In the genomic region with DNA sequence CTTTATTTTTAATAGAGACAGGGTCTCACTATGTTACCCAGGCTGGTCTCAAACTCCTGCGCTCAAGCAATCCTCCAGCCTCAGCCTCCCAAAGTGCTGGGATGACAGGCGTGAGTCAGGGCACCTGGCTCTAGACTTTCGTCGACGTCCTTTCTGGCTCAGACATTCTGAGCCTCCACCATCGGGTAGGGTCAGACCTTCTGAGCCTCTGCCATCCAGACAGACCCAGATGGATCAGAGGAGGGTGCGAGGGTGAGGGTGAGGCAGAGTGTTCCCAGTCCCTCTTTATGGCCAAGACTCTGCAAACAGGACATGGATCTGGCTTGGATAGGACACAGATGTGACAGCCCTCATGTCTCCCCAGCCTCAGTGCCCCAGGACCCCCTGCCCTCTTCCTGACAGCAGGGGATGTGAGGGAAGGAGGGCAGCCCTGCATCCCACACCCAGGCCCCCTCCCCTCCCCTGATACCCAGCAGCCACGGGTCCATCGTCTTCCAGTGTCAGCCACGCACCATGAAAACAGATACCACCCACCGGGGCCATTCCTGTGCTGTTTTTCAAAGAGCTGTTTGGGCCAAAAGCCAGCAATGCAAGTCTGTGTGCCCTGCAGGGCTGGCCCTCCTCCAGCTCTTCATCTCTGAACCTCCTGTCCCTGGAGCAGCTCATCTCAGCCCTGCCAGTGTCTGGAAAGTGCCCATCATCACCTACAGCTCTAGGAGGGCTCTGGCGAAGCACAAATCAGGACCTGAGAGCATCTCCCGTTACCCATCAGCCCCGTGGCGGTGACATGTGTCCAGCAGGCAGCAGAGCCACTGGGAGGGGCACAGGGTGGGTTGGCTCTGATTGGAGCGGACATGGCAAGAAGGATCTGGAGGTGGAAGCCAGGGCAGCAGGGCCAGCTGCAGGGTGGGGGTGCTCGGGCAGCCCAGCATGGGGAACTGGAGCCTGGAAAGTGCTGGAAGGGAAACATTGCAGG, we compare ENCODE assay signal across 11 cellular contexts.
DNase-seq lines count a peak whose midpoint lies in the region; ATAC-seq, FAIRE-seq and TF ChIP-seq lines count a peak whose summit lies in the region.
"Had no signal": no experiment of that assay in that cellular context is flagged by ENCODE, and none has a peak within 500 bp of the region (broad histone marks: within the 10 kb centered on the region; RNA-seq: fewer than 3 reads in every experiment).

No MANE protein-coding gene starts in this region.

- TF ChIP-seq CTCF in RWPE2 (IDR thresholded peaks at IDR 0.05; ENCODE audit: poor library complexity, severe bottlenecking) (no peak), kidney (IDR thresholded peaks at IDR 0.05; ENCODE audit: borderline replicate concordance, extremely low read depth, insufficient read depth) (no peak), ascending aorta (IDR thresholded peaks at IDR 0.05) (no peak)

- H3K4me3 ChIP-seq in RWPE2 (ENCODE audit: severe bottlenecking) (no peak overlapping the region), kidney (ENCODE audit: low read length in 2 of 2) (no peak overlapping the region), ascending aorta (no peak overlapping the region)
- H3K4me3 ChIP-seq: colonic mucosa had no signal

- FAIRE-seq in kidney (lab: Jason Lieb, UNC), result no peak
- FAIRE-seq: D721Med had no signal

- no peak overlapping the region for H3K27ac ChIP-seq in RWPE2 (ENCODE audit: poor library complexity, severe bottlenecking)
- no peak overlapping the region for H3K27ac ChIP-seq in kidney (ENCODE audit: low read depth in 2 of 2, low read length in 2 of 2)
- H3K27ac ChIP-seq in ascending aorta, result no peak overlapping the region
- H3K27ac ChIP-seq: colonic mucosa, parathyroid adenoma had no signal

- H3K9ac ChIP-seq in kidney (ENCODE audit: low read length in 2 of 2), result no peak overlapping the region
- H3K9ac ChIP-seq: parathyroid adenoma had no signal

- intact Hi-C loops in Right ventricle myocardium superior (cut with DNase I), result loop anchor here (2.0 to 5.0 kb wide), 3 partner anchors 833 to 957 kb away; no protein-coding TSS in a partner anchor
- intact Hi-C loops in cardiac septum (cut with DNase I), result loop anchor here (1.0 to 2.0 kb wide), 4 partner anchors 833 to 957 kb away; no protein-coding TSS in a partner anchor
- intact Hi-C loops in kidney (cut with DNase I), result loop anchor here (5.0 to 10.0 kb wide), 2 partner anchors 835 to 952 kb away; partner anchors contain the start of gene SULF2
- intact Hi-C loops in ascending aorta (cut with DNase I), result loop anchor here (1.0 to 5.0 kb wide), 4 partner anchors 322 to 956 kb away; no protein-coding TSS in a partner anchor

- no peaks in the 10 kb centered on the region for H3K36me3 ChIP-seq in RWPE2 (ENCODE audit: low read depth)
- no peaks in the 10 kb centered on the region for H3K36me3 ChIP-seq in kidney (ENCODE audit: control insufficient read depth in 1 of 2, insufficient read depth in 2 of 2, low read length in 2 of 2)
- peaks cover 2 to 12% of the 10 kb centered on the region in 2 donors for H3K36me3 ChIP-seq in ascending aorta
- H3K36me3 ChIP-seq: colonic mucosa had no signal

- DNase-seq in Right ventricle myocardium superior (peak; percentile 72), cardiac septum (ENCODE audit: low spot score) (no peak), RWPE2 (ENCODE audit: low spot score) (peak; percentile 82), kidney (peak; percentile 71), foreskin melanocyte (no peak), ascending aorta (ENCODE audit: low spot score in 2 of 2) (no peak), amniotic stem cell (lab: John Stamatoyannopoulos, UW) (no peak)

- no peaks in the 10 kb centered on the region for H3K27me3 ChIP-seq in RWPE2 (ENCODE audit: insufficient read depth, poor library complexity, severe bottlenecking)
- H3K27me3 ChIP-seq in ascending aorta, result no peaks in the 10 kb centered on the region
- H3K27me3 ChIP-seq: colonic mucosa had no signal

- H3K9me3 ChIP-seq in RWPE2 (ENCODE audit: severe bottlenecking), result no peaks in the 10 kb centered on the region
- no peaks in the 10 kb centered on the region for H3K9me3 ChIP-seq in kidney (ENCODE audit: control insufficient read depth in 1 of 2, low read length in 2 of 2)
- no peaks in the 10 kb centered on the region for H3K9me3 ChIP-seq in ascending aorta
- H3K9me3 ChIP-seq: colonic mucosa had no signal

- peak; percentile 56 for ATAC-seq in Right ventricle myocardium superior (ENCODE audit: poor library complexity)
- ATAC-seq in RWPE2 (ENCODE audit: low read depth), result no peak
- no peak for ATAC-seq in HG02763 (IDR thresholded peaks at IDR 0.05; ENCODE audit: unreplicated experiment)

- H3K4me1 ChIP-seq in RWPE2 (ENCODE audit: insufficient read depth, poor library complexity, severe bottlenecking) (peaks cover 21% of the 10 kb centered on the region), kidney (ENCODE audit: control insufficient read depth in 1 of 2, insufficient read depth in 1 of 2, low read depth in 1 of 2, low read length in 2 of 2) (peaks cover 4 to 9% of the 10 kb centered on the region in 2 donors), ascending aorta (peaks cover 5 to 12% of the 10 kb centered on the region in 2 donors)

Comparison
In these comparisons a context has a peak if more than half of its experiments do, and no peak if none do; other contexts are left out.
1. DNase-seq: peak in Right ventricle myocardium superior (single experiment), RWPE2 (single experiment) and kidney (single experiment); none in cardiac septum (single experiment), foreskin melanocyte (single experiment), ascending aorta (0 of 2) and amniotic stem cell (single experiment).